ENCODE assay signal across 17 cellular contexts in the genomic region with DNA sequence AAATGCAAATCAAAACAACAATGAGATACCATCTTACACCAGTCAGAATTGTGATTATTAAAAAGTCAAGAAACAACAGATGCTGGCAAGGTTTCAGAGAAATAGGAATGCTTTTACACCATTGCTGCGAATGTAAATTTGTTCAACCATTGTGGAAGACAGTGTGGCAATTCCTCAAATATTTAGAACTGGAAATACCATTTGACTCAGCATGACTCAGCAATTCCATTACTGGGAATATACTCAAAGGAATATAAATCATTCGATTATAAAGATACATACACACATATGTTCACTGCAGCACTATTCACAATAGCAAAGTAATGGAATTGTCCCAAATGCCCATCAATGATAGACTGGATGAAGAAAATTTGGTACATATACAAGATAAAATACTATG.
A peak's percentile ranks its signal among the peaks of the same experiment; 100 is the strongest.
DNase-seq lines count a peak whose midpoint lies in the region; ATAC-seq, FAIRE-seq and TF ChIP-seq lines count a peak whose summit lies in the region.
"Had no signal": no experiment of that assay in that cellular context is flagged by ENCODE, and none has a peak within 500 bp of the region (broad histone marks: within the 10 kb centered on the region; RNA-seq: fewer than 3 reads in every experiment).

No MANE protein-coding gene starts in this region.

- POLR2A ChIA-PET in WTC11 (lab: Charles Lee): no interaction called here

- no peaks in the 10 kb centered on the region for H3K27me3 Mint-ChIP-seq in WTC11 (ENCODE audit: low read depth)
- H3K27me3 Mint-ChIP-seq: activated naive CD8-positive, alpha-beta T cell; IgD-negative memory B cell; naive B cell had no signal

- DNase-seq in HT1080 (ENCODE audit: low read depth) (peak; percentile 55), astrocyte of the hippocampus (ENCODE audit: low read depth, low spot score) (peak; percentile 52), fibroblast of villous mesenchyme (ENCODE audit: low read depth) (peak; percentile 45), G401 (ENCODE audit: low spot score) (no peak), frontal cortex (ENCODE audit: low spot score in 2 of 2) (no peak), WTC11 (ENCODE audit: low spot score) (no peak)
- DNase-seq: activated CD4-positive, alpha-beta T cell treated with anti-CD3 and anti-CD28 coated beads for 4 hours; activated T-cell treated with anti-CD3 and anti-CD28 coated beads for 4 hours; COR-L47; naive B cell; NCI-H1105 treated with DMSO at 0.1 percent for 48 hours had no signal

- no peaks in the 10 kb centered on the region for H3K27me3 ChIP-seq in ACC112 (ENCODE audit: insufficient read depth, low read length)

- H3K4me1 ChIP-seq in ACC112 (ENCODE audit: control insufficient read depth, insufficient read depth, low read length, unreplicated experiment): peaks cover 34% of the 10 kb centered on the region

- no peak overlapping the region for H2AFZ ChIP-seq in ACC112 (ENCODE audit: low read length, unreplicated experiment)

- no peaks in the 10 kb centered on the region for H3K36me3 ChIP-seq in ACC112 (ENCODE audit: insufficient read depth, low read length)

- H3K9me3 Mint-ChIP-seq in WTC11: peaks cover 3% of the 10 kb centered on the region; the same call in 1 of the 2 replicates

- H3K4me1 Mint-ChIP-seq in WTC11: no peaks in the 10 kb centered on the region
- H3K4me1 Mint-ChIP-seq: IgD-negative memory B cell, naive B cell had no signal

- FAIRE-seq in frontal cortex (lab: Jason Lieb, UNC): no peak
- FAIRE-seq: GM18507 had no signal

- no peaks in the 10 kb centered on the region for H3K79me2 ChIP-seq in ACC112 (ENCODE audit: control insufficient read depth, insufficient read depth, low read length, unreplicated experiment)

- no peak overlapping the region for H3K27ac Mint-ChIP-seq in WTC11
- H3K27ac Mint-ChIP-seq: activated naive CD8-positive, alpha-beta T cell; IgD-negative memory B cell; naive B cell had no signal

- H3K4me3 ChIP-seq in ACC112 (ENCODE audit: low read depth, low read length): no peak overlapping the region
- H3K4me3 ChIP-seq in fibroblast of villous mesenchyme (ENCODE audit: low read depth, low read length): no peak overlapping the region

- H3K4me3 Mint-ChIP-seq in WTC11: no peak overlapping the region
- H3K4me3 Mint-ChIP-seq: activated naive CD8-positive, alpha-beta T cell; IgD-negative memory B cell; naive B cell had no signal

- in situ Hi-C loops in G401 (cut with HindIII; ENCODE audit: low sequenced_read_pairs): no loop called here

- H3K36me3 Mint-ChIP-seq in WTC11: no peaks in the 10 kb centered on the region
- H3K36me3 Mint-ChIP-seq: activated naive CD8-positive, alpha-beta T cell; IgD-negative memory B cell; naive B cell had no signal

- ATAC-seq in HG03432 (IDR thresholded peaks at IDR 0.05; ENCODE audit: unreplicated experiment) (no peak), WTC11 (no peak)
- ATAC-seq: Right ventricle myocardium inferior had no signal

- CTCF ChIA-PET in WTC11 (lab: Charles Lee): no interaction called here

- H3K27ac ChIP-seq in ACC112 (ENCODE audit: low read depth, low read length): peak overlapping the region; percentile 80

- TF ChIP-seq CTCF in fibroblast of villous mesenchyme (IDR thresholded peaks at IDR 0.05; ENCODE audit: insufficient read depth, low read depth, low read length) (no peak), WTC11 (IDR thresholded peaks at IDR 0.05) (no peak)

TF ChIP-seq in WTC11, 78 proteins besides CTCF, POLR2A, EP300 and RAD21:
- TF ChIP-seq SMAD3 (CRISPR knock-in tag; IDR thresholded peaks at IDR 0.05; ENCODE audit: borderline replicate concordance): no peak
- TF ChIP-seq, protein P1, sequence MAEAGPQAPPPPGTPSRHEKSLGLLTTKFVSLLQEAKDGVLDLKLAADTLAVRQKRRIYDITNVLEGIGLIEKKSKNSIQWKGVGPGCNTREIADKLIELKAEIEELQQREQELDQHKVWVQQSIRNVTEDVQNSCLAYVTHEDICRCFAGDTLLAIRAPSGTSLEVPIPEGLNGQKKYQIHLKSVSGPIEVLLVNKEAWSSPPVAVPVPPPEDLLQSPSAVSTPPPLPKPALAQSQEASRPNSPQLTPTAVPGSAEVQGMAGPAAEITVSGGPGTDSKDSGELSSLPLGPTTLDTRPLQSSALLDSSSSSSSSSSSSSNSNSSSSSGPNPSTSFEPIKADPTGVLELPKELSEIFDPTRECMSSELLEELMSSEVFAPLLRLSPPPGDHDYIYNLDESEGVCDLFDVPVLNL (CRISPR knock-in tag; IDR thresholded peaks at IDR 0.05; ENCODE audit: borderline replicate concordance, low read depth): no peak
- no peak for TF ChIP-seq ZNF232 (CRISPR knock-in tag; IDR thresholded peaks at IDR 0.05)
- TF ChIP-seq, protein P2, sequence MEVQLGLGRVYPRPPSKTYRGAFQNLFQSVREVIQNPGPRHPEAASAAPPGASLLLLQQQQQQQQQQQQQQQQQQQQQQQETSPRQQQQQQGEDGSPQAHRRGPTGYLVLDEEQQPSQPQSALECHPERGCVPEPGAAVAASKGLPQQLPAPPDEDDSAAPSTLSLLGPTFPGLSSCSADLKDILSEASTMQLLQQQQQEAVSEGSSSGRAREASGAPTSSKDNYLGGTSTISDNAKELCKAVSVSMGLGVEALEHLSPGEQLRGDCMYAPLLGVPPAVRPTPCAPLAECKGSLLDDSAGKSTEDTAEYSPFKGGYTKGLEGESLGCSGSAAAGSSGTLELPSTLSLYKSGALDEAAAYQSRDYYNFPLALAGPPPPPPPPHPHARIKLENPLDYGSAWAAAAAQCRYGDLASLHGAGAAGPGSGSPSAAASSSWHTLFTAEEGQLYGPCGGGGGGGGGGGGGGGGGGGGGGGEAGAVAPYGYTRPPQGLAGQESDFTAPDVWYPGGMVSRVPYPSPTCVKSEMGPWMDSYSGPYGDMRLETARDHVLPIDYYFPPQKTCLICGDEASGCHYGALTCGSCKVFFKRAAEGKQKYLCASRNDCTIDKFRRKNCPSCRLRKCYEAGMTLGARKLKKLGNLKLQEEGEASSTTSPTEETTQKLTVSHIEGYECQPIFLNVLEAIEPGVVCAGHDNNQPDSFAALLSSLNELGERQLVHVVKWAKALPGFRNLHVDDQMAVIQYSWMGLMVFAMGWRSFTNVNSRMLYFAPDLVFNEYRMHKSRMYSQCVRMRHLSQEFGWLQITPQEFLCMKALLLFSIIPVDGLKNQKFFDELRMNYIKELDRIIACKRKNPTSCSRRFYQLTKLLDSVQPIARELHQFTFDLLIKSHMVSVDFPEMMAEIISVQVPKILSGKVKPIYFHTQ (CRISPR knock-in tag; IDR thresholded peaks at IDR 0.05): no peak
- TF ChIP-seq, protein P3, sequence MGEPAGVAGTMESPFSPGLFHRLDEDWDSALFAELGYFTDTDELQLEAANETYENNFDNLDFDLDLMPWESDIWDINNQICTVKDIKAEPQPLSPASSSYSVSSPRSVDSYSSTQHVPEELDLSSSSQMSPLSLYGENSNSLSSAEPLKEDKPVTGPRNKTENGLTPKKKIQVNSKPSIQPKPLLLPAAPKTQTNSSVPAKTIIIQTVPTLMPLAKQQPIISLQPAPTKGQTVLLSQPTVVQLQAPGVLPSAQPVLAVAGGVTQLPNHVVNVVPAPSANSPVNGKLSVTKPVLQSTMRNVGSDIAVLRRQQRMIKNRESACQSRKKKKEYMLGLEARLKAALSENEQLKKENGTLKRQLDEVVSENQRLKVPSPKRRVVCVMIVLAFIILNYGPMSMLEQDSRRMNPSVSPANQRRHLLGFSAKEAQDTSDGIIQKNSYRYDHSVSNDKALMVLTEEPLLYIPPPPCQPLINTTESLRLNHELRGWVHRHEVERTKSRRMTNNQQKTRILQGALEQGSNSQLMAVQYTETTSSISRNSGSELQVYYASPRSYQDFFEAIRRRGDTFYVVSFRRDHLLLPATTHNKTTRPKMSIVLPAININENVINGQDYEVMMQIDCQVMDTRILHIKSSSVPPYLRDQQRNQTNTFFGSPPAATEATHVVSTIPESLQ (CRISPR knock-in tag; IDR thresholded peaks at IDR 0.05): no peak
- no peak for TF ChIP-seq CREM (CRISPR knock-in tag; IDR thresholded peaks at IDR 0.05)
- TF ChIP-seq, protein P4, sequence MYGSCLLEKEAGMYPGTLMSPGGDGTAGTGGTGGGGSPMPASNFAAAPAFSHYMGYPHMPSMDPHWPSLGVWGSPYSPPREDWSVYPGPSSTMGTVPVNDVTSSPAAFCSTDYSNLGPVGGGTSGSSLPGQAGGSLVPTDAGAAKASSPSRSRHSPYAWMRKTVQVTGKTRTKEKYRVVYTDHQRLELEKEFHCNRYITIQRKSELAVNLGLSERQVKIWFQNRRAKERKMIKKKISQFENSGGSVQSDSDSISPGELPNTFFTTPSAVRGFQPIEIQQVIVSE (CRISPR knock-in tag; IDR thresholded peaks at IDR 0.05; ENCODE audit: borderline replicate concordance): no peak
- TF ChIP-seq, protein P5, sequence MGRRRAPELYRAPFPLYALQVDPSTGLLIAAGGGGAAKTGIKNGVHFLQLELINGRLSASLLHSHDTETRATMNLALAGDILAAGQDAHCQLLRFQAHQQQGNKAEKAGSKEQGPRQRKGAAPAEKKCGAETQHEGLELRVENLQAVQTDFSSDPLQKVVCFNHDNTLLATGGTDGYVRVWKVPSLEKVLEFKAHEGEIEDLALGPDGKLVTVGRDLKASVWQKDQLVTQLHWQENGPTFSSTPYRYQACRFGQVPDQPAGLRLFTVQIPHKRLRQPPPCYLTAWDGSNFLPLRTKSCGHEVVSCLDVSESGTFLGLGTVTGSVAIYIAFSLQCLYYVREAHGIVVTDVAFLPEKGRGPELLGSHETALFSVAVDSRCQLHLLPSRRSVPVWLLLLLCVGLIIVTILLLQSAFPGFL (CRISPR knock-in tag; IDR thresholded peaks at IDR 0.05; ENCODE audit: borderline replicate concordance): no peak
- TF ChIP-seq TEAD4 (CRISPR knock-in tag; IDR thresholded peaks at IDR 0.05): no peak
- TF ChIP-seq, protein P6, sequence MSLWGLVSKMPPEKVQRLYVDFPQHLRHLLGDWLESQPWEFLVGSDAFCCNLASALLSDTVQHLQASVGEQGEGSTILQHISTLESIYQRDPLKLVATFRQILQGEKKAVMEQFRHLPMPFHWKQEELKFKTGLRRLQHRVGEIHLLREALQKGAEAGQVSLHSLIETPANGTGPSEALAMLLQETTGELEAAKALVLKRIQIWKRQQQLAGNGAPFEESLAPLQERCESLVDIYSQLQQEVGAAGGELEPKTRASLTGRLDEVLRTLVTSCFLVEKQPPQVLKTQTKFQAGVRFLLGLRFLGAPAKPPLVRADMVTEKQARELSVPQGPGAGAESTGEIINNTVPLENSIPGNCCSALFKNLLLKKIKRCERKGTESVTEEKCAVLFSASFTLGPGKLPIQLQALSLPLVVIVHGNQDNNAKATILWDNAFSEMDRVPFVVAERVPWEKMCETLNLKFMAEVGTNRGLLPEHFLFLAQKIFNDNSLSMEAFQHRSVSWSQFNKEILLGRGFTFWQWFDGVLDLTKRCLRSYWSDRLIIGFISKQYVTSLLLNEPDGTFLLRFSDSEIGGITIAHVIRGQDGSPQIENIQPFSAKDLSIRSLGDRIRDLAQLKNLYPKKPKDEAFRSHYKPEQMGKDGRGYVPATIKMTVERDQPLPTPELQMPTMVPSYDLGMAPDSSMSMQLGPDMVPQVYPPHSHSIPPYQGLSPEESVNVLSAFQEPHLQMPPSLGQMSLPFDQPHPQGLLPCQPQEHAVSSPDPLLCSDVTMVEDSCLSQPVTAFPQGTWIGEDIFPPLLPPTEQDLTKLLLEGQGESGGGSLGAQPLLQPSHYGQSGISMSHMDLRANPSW (CRISPR knock-in tag; conservative IDR thresholded peaks at IDR 0.05; ENCODE audit: low read depth): no peak
- no peak for TF ChIP-seq JUN (CRISPR knock-in tag; IDR thresholded peaks at IDR 0.05)

Comparison
In these comparisons a context has a peak if more than half of its experiments do, and no peak if none do; other contexts are left out.
1. DNase-seq: peak in HT1080 (single experiment), astrocyte of the hippocampus (single experiment) and fibroblast of villous mesenchyme (single experiment); none in G401 (single experiment), frontal cortex (0 of 2) and WTC11 (single experiment).